Comparison of ENCODE assay signal across 15 cellular contexts in genomic region chr12:11717533-11717961, GRCh38.
DNase-seq lines count a peak whose midpoint lies in the region; ATAC-seq, FAIRE-seq and TF ChIP-seq lines count a peak whose summit lies in the region.
"Had no signal": no experiment of that assay in that cellular context is flagged by ENCODE, and none has a peak within 500 bp of the region (broad histone marks: within the 10 kb centered on the region; RNA-seq: fewer than 3 reads in every experiment).

No MANE protein-coding gene starts in this region.

- BruUV-seq in HepG2 (replicated peaks; lab: Mats Ljungman, UMichigan), result no TSS peak

- ATAC-seq in HG03565 (IDR thresholded peaks at IDR 0.05; ENCODE audit: unreplicated experiment) (peak; percentile 45), HepG2 (peak; percentile 88), GM21390 (IDR thresholded peaks at IDR 0.05; ENCODE audit: unreplicated experiment) (no peak)
- ATAC-seq in stimulated activated memory B cell treated with anti-CD40 and anti-IgM and Interleukin-4, amounts not matched to agents 10 μg/mL and 1 μg/mL and 100 μg/mL, for 72 hours, result no peak
- ATAC-seq: activated CD4-positive, alpha-beta T cell treated with anti-CD3 and anti-CD28 coated beads for 36 hours; gastroesophageal sphincter had no signal

- no peaks in the 10 kb centered on the region for H3K27me3 Mint-ChIP-seq in stimulated activated memory B cell treated with anti-CD40 and anti-IgM and Interleukin-4, amounts not matched to agents 10 μg/mL and 1 μg/mL and 100 μg/mL, for 72 hours
- H3K27me3 Mint-ChIP-seq: activated CD4-positive, alpha-beta T cell treated with anti-CD3 and anti-CD28 coated beads for 36 hours; central memory CD8-positive, alpha-beta T cell; IgD-negative memory B cell had no signal

- TF ChIP-seq RAD21 in HepG2 (CRISPR knock-in tag; IDR thresholded peaks at IDR 0.05), result no peak

- POLR2A ChIA-PET in HepG2 (lab: Yijun Ruan, JAX), result no interaction called here
- POLR2A ChIA-PET in RWPE1 (lab: Yijun Ruan, JAX; ENCODE audit: low non-redundant PET), result no interaction called here

- CTCF ChIA-PET in HepG2 (lab: Yijun Ruan, JAX; ENCODE audit: low intra/inter-chr PET ratio, low total read pairs), result no interaction called here
- CTCF ChIA-PET in RWPE1 (lab: Yijun Ruan, JAX), result no interaction called here

- peak overlapping the region; percentile 40 for H3K4me2 ChIP-seq in HepG2 (ENCODE audit: low read depth, low read length)

- no peaks in the 10 kb centered on the region for H3K9me3 ChIP-seq in HepG2 (ENCODE audit: low read length)
- H3K9me3 ChIP-seq: gastroesophageal sphincter had no signal

- in situ Hi-C loops in HepG2 (cut with HindIII; ENCODE audit: extremely low pct_ligation_motif_present, low pct_unique_long_range_greater_than_20kb), result no loop called here

- no peaks in the 10 kb centered on the region for H4K20me1 ChIP-seq in HepG2 (ENCODE audit: insufficient read depth, low read length)

- intact Hi-C loops in HepG2 (cut with micrococcal nuclease; ENCODE audit: unreplicated experiment), result no loop called here

- no peak overlapping the region for H3K4me3 Mint-ChIP-seq in stimulated activated memory B cell treated with anti-CD40 and anti-IgM and Interleukin-4, amounts not matched to agents 10 μg/mL and 1 μg/mL and 100 μg/mL, for 72 hours
- H3K4me3 Mint-ChIP-seq: activated CD4-positive, alpha-beta T cell treated with anti-CD3 and anti-CD28 coated beads for 36 hours; central memory CD8-positive, alpha-beta T cell; H9; IgD-negative memory B cell had no signal

- H2AFZ ChIP-seq in HepG2 (ENCODE audit: low read length), result no peak overlapping the region

- H3K27me3 ChIP-seq in HepG2 (ENCODE audit: control insufficient read depth in 1 of 2, insufficient read depth in 2 of 2, low read length in 2 of 2), result no peaks in the 10 kb centered on the region
- H3K27me3 ChIP-seq: gastroesophageal sphincter had no signal

- no peak overlapping the region for H3K4me3 ChIP-seq in choroid plexus epithelial cell (ENCODE audit: low read depth, low read length)
- no peak overlapping the region for H3K4me3 ChIP-seq in HepG2 (replicated peaks in 1 of 3; ENCODE audit: insufficient read depth in 1 of 3, low read depth in 2 of 3, low read length in 3 of 3)
- H3K4me3 ChIP-seq: gastroesophageal sphincter had no signal

- H3K27ac ChIP-seq in HepG2 (ENCODE audit: extremely low read length, insufficient read depth, low read length) (peak overlapping the region; percentile 19), RWPE1 (no peak overlapping the region)

- TF ChIP-seq CTCF in choroid plexus epithelial cell (conservative IDR thresholded peaks at IDR 0.05; ENCODE audit: low read depth, low read length) (no peak), HepG2 (CRISPR knock-in tag; IDR thresholded peaks at IDR 0.05) (no peak), RWPE1 (conservative IDR thresholded peaks at IDR 0.05; ENCODE audit: low read depth) (no peak)

- H3K36me3 ChIP-seq in HepG2 (replicated peaks in 1 of 2; ENCODE audit: control insufficient read depth in 1 of 2, insufficient read depth in 2 of 2, low read length in 2 of 2), result no peaks in the 10 kb centered on the region
- H3K36me3 ChIP-seq: gastroesophageal sphincter had no signal

- H3K27ac Mint-ChIP-seq in stimulated activated memory B cell treated with anti-CD40 and anti-IgM and Interleukin-4, amounts not matched to agents 10 μg/mL and 1 μg/mL and 100 μg/mL, for 72 hours, result peak overlapping the region; percentile 37
- H3K27ac Mint-ChIP-seq: activated CD4-positive, alpha-beta T cell treated with anti-CD3 and anti-CD28 coated beads for 36 hours had no signal

- no peak for TF ChIP-seq EP300 in HepG2 (IDR thresholded peaks at IDR 0.05; ENCODE audit: low read depth in 2 of 2, low read length in 2 of 2)
- TF ChIP-seq EP300 in HepG2 (CRISPR knock-in tag; IDR thresholded peaks at IDR 0.05; ENCODE audit: borderline replicate concordance), result no peak

- 20% methylated on average over 8 of the region's 8 CpGs for WGBS in HepG2 (ENCODE audit: low lambda C conversion rate)

- H3K79me2 ChIP-seq in HepG2 (ENCODE audit: insufficient read depth, low read length), result no peaks in the 10 kb centered on the region

- FAIRE-seq in HepG2 (lab: Jason Lieb, UNC), result peak; percentile 50

- DNase-seq in choroid plexus epithelial cell (ENCODE audit: low read depth), result peak; percentile 78
- DNase-seq in HepG2 (ENCODE audit: low spot score), result peak; percentile 65
- DNase-seq in amygdala (lab: John Stamatoyannopoulos, UW), result no peak
- DNase-seq in KG1 (lab: John Stamatoyannopoulos, UW), result no peak
- no peak for DNase-seq in RWPE1 (ENCODE audit: low spot score)
- DNase-seq: activated CD4-positive, alpha-beta T cell treated with anti-CD3 and anti-CD28 coated beads for 36 hours; H9; mammary epithelial cell; NCI-H748 treated with DMSO at 0.1 percent for 48 hours had no signal

- peaks cover 34% of the 10 kb centered on the region for H3K4me1 ChIP-seq in HepG2 (ENCODE audit: insufficient read depth, low read length)

- no peak overlapping the region for H3K9ac ChIP-seq in HepG2 (ENCODE audit: insufficient read depth, low read depth, low read length)

- H3K4me1 Mint-ChIP-seq in stimulated activated memory B cell treated with anti-CD40 and anti-IgM and Interleukin-4, amounts not matched to agents 10 μg/mL and 1 μg/mL and 100 μg/mL, for 72 hours, result peaks cover 97% of the 10 kb centered on the region

- no peak for TF ChIP-seq POLR2A in HepG2 (IDR thresholded peaks at IDR 0.05; ENCODE audit: insufficient read depth in 1 of 2, low read depth in 2 of 2, low read length in 2 of 2)

- peaks cover 65% of the 10 kb centered on the region for H3K36me3 Mint-ChIP-seq in stimulated activated memory B cell treated with anti-CD40 and anti-IgM and Interleukin-4, amounts not matched to agents 10 μg/mL and 1 μg/mL and 100 μg/mL, for 72 hours

- no peaks in the 10 kb centered on the region for H3K9me3 Mint-ChIP-seq in stimulated activated memory B cell treated with anti-CD40 and anti-IgM and Interleukin-4, amounts not matched to agents 10 μg/mL and 1 μg/mL and 100 μg/mL, for 72 hours
- H3K9me3 Mint-ChIP-seq: central memory CD8-positive, alpha-beta T cell; H9; IgD-negative memory B cell had no signal

TF ChIP-seq in HepG2, 621 proteins besides CTCF, POLR2A, EP300 and RAD21 (continues in another document):
- 0 out of 2 replicates have a peak, but pooled peaks have one; percentile 24 for TF ChIP-seq PHF21A (CRISPR knock-in tag; IDR thresholded peaks at IDR 0.05)
- no peak for TF ChIP-seq ZNF674 (CRISPR knock-in tag; IDR thresholded peaks at IDR 0.05; ENCODE audit: low read depth)
- no peak for TF ChIP-seq HOXA9 (CRISPR knock-in tag; IDR thresholded peaks at IDR 0.05; ENCODE audit: borderline replicate concordance)
- TF ChIP-seq FOXO1 (CRISPR knock-in tag; IDR thresholded peaks at IDR 0.05), result no peak
- TF ChIP-seq TP53 (CRISPR knock-in tag; conservative IDR thresholded peaks at IDR 0.05), result no peak
- TF ChIP-seq PBX2 (CRISPR knock-in tag; IDR thresholded peaks at IDR 0.05), result no peak
- no peak for TF ChIP-seq ZNF441 (CRISPR knock-in tag; IDR thresholded peaks at IDR 0.05; ENCODE audit: borderline replicate concordance)
- TF ChIP-seq HHEX (CRISPR knock-in tag; IDR thresholded peaks at IDR 0.05), result no peak
- TF ChIP-seq CEBPG (CRISPR knock-in tag; IDR thresholded peaks at IDR 0.05), result no peak
- no peak for TF ChIP-seq GPBP1L1 (CRISPR knock-in tag; IDR thresholded peaks at IDR 0.05)
- no peak for TF ChIP-seq FOXP1 (IDR thresholded peaks at IDR 0.05)
- no peak for TF ChIP-seq FOXP1 (CRISPR knock-in tag; IDR thresholded peaks at IDR 0.05)
- no peak for TF ChIP-seq PPARG (CRISPR knock-in tag; conservative IDR thresholded peaks at IDR 0.05)
- no peak for TF ChIP-seq FOXC1 (CRISPR knock-in tag; IDR thresholded peaks at IDR 0.05; ENCODE audit: borderline replicate concordance)
- no peak for TF ChIP-seq ZNF580 (CRISPR knock-in tag; IDR thresholded peaks at IDR 0.05; ENCODE audit: borderline replicate concordance, low read depth)
- no peak for TF ChIP-seq ZNF543 (CRISPR knock-in tag; IDR thresholded peaks at IDR 0.05)
- TF ChIP-seq MXD3 (CRISPR knock-in tag; IDR thresholded peaks at IDR 0.05), result no peak
- TF ChIP-seq HNRNPK (IDR thresholded peaks at IDR 0.05; ENCODE audit: low read depth, low read length, poor library complexity, severe bottlenecking), result no peak
- TF ChIP-seq ZNF530 (CRISPR knock-in tag; IDR thresholded peaks at IDR 0.05; ENCODE audit: low read depth), result no peak
- TF ChIP-seq THAP11 (CRISPR knock-in tag; IDR thresholded peaks at IDR 0.05), result no peak
- no peak for TF ChIP-seq ZNF510 (CRISPR knock-in tag; IDR thresholded peaks at IDR 0.05; ENCODE audit: low read depth)

Comparison
In these comparisons a context has a peak if more than half of its experiments do, and no peak if none do; other contexts are left out.
1. ATAC-seq: peak in HG03565 (single experiment) and HepG2 (single experiment); none in stimulated activated memory B cell treated with anti-CD40 and anti-IgM and Interleukin-4, amounts not matched to agents 10 μg/mL and 1 μg/mL and 100 μg/mL, for 72 hours (single experiment) and GM21390 (single experiment).
2. DNase-seq: peak in choroid plexus epithelial cell (single experiment) and HepG2 (single experiment); none in amygdala (0 of 56), KG1 (single experiment) and RWPE1 (single experiment).